1 cellular context compared by ENCODE assay signal in genomic region chr1:109864063-109864822, GRCh38.
TF ChIP-seq lines count a peak whose summit lies in the region.

No MANE protein-coding gene starts in this region.

TF ChIP-seq in K562, 482 proteins besides CTCF, POLR2A, EP300 and RAD21 (continued from another document and continues in another):
- TF ChIP-seq, protein P1, sequence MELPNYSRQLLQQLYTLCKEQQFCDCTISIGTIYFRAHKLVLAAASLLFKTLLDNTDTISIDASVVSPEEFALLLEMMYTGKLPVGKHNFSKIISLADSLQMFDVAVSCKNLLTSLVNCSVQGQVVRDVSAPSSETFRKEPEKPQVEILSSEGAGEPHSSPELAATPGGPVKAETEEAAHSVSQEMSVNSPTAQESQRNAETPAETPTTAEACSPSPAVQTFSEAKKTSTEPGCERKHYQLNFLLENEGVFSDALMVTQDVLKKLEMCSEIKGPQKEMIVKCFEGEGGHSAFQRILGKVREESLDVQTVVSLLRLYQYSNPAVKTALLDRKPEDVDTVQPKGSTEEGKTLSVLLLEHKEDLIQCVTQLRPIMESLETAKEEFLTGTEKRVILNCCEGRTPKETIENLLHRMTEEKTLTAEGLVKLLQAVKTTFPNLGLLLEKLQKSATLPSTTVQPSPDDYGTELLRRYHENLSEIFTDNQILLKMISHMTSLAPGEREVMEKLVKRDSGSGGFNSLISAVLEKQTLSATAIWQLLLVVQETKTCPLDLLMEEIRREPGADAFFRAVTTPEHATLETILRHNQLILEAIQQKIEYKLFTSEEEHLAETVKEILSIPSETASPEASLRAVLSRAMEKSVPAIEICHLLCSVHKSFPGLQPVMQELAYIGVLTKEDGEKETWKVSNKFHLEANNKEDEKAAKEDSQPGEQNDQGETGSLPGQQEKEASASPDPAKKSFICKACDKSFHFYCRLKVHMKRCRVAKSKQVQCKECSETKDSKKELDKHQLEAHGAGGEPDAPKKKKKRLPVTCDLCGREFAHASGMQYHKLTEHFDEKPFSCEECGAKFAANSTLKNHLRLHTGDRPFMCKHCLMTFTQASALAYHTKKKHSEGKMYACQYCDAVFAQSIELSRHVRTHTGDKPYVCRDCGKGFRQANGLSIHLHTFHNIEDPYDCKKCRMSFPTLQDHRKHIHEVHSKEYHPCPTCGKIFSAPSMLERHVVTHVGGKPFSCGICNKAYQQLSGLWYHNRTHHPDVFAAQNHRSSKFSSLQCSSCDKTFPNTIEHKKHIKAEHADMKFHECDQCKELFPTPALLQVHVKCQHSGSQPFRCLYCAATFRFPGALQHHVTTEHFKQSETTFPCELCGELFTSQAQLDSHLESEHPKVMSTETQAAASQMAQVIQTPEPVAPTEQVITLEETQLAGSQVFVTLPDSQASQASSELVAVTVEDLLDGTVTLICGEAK (IDR thresholded peaks at IDR 0.05): no peak
- TF ChIP-seq, protein P1 (CRISPR knock-in tag; IDR thresholded peaks at IDR 0.05): no peak
- TF ChIP-seq MAFG (tag; conservative IDR thresholded peaks at IDR 0.05) (peak; percentile 27; the same call in 1 of the 2 replicates), TEAD2 (tag; IDR thresholded peaks at IDR 0.05) (no peak), ZNF695 (CRISPR knock-in tag; IDR thresholded peaks at IDR 0.05) (no peak), DDX20 (tag; IDR thresholded peaks at IDR 0.05; ENCODE audit: low read depth) (no peak), FOXJ2 (tag; IDR thresholded peaks at IDR 0.05) (peak; percentile 96), LCOR (CRISPR knock-in tag; IDR thresholded peaks at IDR 0.05) (peak; percentile 74; the same call in 1 of the 2 replicates), POLR2AphosphoS2 (IDR thresholded peaks at IDR 0.05; ENCODE audit: low read length) (no peak), ZEB2 (IDR thresholded peaks at IDR 0.05) (no peak), ZNF197 (CRISPR knock-in tag; IDR thresholded peaks at IDR 0.05; ENCODE audit: low read depth) (no peak), NFYB (IDR thresholded peaks at IDR 0.05; ENCODE audit: extremely low read depth, insufficient read length) (no peak), ZNF699 (CRISPR knock-in tag; IDR thresholded peaks at IDR 0.05; ENCODE audit: insufficient replicate concordance) (no peak), SRF (CRISPR knock-in tag; IDR thresholded peaks at IDR 0.05) (peak; percentile 94 to 98), IRF1 (CRISPR knock-in tag; IDR thresholded peaks at IDR 0.05; ENCODE audit: borderline replicate concordance) (no peak), MAFF (IDR thresholded peaks at IDR 0.05; ENCODE audit: low read length) (0 out of 2 replicates have a peak, but pooled peaks have one; percentile 13), GABPB1 (CRISPR knock-in tag; IDR thresholded peaks at IDR 0.05) (0 out of 2 replicates have a peak, but pooled peaks have one; percentile 45), SNRNP70 (optimal IDR thresholded peaks at IDR 0.05; ENCODE audit: low read depth, low read length) (no peak), ZZZ3 (IDR thresholded peaks at IDR 0.05) (no peak), ZNF274 (IDR thresholded peaks at IDR 0.05; ENCODE audit: borderline replicate concordance, low read depth, low read length) (no peak), ZNF165 (CRISPR knock-in tag; IDR thresholded peaks at IDR 0.05; ENCODE audit: borderline replicate concordance) (no peak), NCOR1 (IDR thresholded peaks at IDR 0.05) (peak; percentile 48; the same call in 1 of the 2 replicates), ZFP30 (CRISPR knock-in tag; IDR thresholded peaks at IDR 0.05; ENCODE audit: borderline replicate concordance) (no peak), MLX (CRISPR knock-in tag; conservative IDR thresholded peaks at IDR 0.05) (0 out of 4 replicates have a peak, but pooled peaks of 1 of the 2 experiments have one; percentile 10), ZBTB12 (CRISPR knock-in tag; IDR thresholded peaks at IDR 0.05) (no peak), ZNF12 (CRISPR knock-in tag; IDR thresholded peaks at IDR 0.05) (no peak), RFX1 (IDR thresholded peaks at IDR 0.05) (peak; percentile 92), TAF15 (IDR thresholded peaks at IDR 0.05; ENCODE audit: low read depth, low read length) (no peak), ZNF146 (CRISPR knock-in tag; IDR thresholded peaks at IDR 0.05; ENCODE audit: unreplicated experiment) (no peak), SMAD1 (IDR thresholded peaks at IDR 0.05; ENCODE audit: low read depth, low read length, partially characterized antibody) (no peak), MYNN (IDR thresholded peaks at IDR 0.05) (no peak), MYNN (CRISPR knock-in tag; IDR thresholded peaks at IDR 0.05) (no peak), TCF3 (CRISPR knock-in tag; IDR thresholded peaks at IDR 0.05) (peak; percentile 59), TFAP4 (CRISPR knock-in tag; IDR thresholded peaks at IDR 0.05; ENCODE audit: borderline replicate concordance) (peak; percentile 83; the same call in 1 of the 2 replicates)
- TF ChIP-seq, protein P2, sequence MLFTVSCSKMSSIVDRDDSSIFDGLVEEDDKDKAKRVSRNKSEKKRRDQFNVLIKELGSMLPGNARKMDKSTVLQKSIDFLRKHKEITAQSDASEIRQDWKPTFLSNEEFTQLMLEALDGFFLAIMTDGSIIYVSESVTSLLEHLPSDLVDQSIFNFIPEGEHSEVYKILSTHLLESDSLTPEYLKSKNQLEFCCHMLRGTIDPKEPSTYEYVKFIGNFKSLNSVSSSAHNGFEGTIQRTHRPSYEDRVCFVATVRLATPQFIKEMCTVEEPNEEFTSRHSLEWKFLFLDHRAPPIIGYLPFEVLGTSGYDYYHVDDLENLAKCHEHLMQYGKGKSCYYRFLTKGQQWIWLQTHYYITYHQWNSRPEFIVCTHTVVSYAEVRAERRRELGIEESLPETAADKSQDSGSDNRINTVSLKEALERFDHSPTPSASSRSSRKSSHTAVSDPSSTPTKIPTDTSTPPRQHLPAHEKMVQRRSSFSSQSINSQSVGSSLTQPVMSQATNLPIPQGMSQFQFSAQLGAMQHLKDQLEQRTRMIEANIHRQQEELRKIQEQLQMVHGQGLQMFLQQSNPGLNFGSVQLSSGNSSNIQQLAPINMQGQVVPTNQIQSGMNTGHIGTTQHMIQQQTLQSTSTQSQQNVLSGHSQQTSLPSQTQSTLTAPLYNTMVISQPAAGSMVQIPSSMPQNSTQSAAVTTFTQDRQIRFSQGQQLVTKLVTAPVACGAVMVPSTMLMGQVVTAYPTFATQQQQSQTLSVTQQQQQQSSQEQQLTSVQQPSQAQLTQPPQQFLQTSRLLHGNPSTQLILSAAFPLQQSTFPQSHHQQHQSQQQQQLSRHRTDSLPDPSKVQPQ (CRISPR knock-in tag; IDR thresholded peaks at IDR 0.05; ENCODE audit: borderline replicate concordance): no peak
- TF ChIP-seq, protein P3, sequence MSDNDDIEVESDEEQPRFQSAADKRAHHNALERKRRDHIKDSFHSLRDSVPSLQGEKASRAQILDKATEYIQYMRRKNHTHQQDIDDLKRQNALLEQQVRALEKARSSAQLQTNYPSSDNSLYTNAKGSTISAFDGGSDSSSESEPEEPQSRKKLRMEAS (CRISPR knock-in tag; IDR thresholded peaks at IDR 0.05): peak; percentile 57
- TF ChIP-seq, protein P4, sequence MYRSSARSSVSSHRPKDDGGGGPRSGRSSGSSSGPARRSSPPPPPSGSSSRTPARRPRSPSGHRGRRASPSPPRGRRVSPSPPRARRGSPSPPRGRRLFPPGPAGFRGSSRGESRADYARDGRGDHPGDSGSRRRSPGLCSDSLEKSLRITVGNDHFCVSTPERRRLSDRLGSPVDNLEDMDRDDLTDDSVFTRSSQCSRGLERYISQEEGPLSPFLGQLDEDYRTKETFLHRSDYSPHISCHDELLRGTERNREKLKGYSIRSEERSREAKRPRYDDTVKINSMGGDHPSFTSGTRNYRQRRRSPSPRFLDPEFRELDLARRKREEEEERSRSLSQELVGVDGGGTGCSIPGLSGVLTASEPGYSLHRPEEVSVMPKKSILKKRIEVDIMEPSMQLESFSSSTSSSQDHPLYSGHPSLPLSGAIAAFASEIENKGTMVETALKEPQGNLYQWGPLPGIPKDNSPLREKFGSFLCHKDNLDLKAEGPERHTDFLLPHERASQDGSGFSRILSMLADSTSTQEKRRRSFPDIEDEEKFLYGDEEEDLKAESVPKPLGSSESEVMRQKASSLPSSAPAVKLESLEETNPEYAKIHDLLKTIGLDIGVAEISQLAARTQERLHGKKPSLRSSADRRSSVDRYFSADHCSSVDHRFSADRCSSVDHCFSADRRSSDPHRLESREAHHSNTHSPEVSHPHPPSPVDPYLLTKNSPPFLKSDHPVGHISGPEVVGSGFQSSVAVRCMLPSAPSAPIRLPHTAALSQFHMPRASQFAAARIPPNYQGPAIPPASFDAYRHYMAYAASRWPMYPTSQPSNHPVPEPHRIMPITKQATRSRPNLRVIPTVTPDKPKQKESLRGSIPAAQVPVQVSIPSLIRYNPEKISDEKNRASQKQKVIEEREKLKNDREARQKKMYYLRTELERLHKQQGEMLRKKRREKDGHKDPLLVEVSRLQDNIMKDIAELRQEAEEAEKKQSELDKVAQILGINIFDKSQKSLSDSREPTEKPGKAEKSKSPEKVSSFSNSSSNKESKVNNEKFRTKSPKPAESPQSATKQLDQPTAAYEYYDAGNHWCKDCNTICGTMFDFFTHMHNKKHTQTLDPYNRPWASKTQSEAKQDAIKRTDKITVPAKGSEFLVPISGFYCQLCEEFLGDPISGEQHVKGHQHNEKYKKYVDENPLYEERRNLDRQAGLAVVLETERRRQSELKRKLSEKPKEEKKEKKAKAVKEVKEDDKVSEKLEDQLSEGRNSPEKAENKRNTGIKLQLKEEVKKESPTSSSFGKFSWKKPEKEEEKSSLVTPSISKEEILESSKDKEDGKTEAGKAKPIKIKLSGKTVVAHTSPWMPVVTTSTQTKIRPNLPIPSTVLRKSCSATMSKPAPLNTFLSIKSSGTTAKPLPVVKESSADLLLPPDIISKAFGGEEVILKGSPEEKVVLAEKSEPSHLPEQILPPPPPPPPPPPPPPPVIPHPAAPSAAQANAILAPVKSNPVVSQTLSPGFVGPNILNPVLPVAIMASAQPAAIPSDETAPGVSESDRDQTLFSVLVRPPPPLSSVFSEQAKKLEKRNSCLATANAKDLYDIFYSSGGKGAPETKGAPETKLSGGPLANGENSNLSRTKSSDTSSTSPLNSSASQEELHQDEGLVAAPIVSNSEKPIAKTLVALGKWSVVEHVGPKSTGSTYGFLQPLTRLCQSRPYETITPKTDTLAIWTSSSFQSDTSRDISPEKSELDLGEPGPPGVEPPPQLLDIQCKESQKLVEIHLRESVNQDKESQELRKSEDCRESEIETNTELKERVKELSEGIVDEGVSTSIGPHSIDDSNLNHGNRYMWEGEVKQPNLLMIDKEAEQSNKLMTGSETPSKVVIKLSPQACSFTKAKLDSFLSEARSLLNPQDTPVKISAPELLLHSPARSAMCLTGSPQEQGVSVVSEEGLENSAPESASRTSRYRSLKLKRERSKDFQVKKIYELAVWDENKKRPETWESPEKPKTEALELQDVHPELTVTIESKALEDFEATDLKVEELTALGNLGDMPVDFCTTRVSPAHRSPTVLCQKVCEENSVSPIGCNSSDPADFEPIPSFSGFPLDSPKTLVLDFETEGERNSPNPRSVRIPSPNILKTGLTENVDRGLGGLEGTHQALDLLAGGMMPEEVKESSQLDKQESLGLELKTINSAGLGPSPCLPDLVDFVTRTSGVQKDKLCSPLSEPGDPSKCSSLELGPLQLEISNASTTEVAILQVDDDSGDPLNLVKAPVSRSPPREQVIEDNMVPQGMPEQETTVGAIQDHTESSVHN (IDR thresholded peaks at IDR 0.05; ENCODE audit: borderline replicate concordance in 1 of 2, low read depth in 1 of 2): no peak
